1 cellular context compared by ENCODE assay signal in genomic region chr2:20747317-20747716, GRCh38.
TF ChIP-seq lines count a peak whose summit lies in the region.

No MANE protein-coding gene starts in this region.

TF ChIP-seq in K562, 482 proteins besides CTCF, POLR2A, EP300 and RAD21 (continued from another document and continues in another):
- TF ChIP-seq SIX5 (IDR thresholded peaks at IDR 0.05; ENCODE audit: borderline replicate concordance in 1 of 2, insufficient read depth in 1 of 2, low read depth in 1 of 2, low read length in 2 of 2) (no peak), POLR2G (IDR thresholded peaks at IDR 0.05; ENCODE audit: low read depth, low read length) (no peak), MTA2 (IDR thresholded peaks at IDR 0.05; ENCODE audit: low read depth) (peak; percentile 74), TEAD2 (tag; IDR thresholded peaks at IDR 0.05) (no peak), KLF10 (CRISPR knock-in tag; IDR thresholded peaks at IDR 0.05) (no peak), ZNF780A (CRISPR knock-in tag; IDR thresholded peaks at IDR 0.05) (no peak), SMARCA5 (IDR thresholded peaks at IDR 0.05) (no peak), MIER1 (IDR thresholded peaks at IDR 0.05; ENCODE audit: low read depth) (no peak), RBM34 (IDR thresholded peaks at IDR 0.05; ENCODE audit: borderline replicate concordance, insufficient read depth, low read length) (no peak), TARDBP (IDR thresholded peaks at IDR 0.05) (no peak), KLF6 (CRISPR knock-in tag; IDR thresholded peaks at IDR 0.05; ENCODE audit: borderline replicate concordance) (no peak), HIVEP1 (CRISPR knock-in tag; IDR thresholded peaks at IDR 0.05) (no peak), HEY1 (CRISPR knock-in tag; IDR thresholded peaks at IDR 0.05; ENCODE audit: borderline replicate concordance) (no peak), PHB2 (IDR thresholded peaks at IDR 0.05; ENCODE audit: low read depth) (no peak), POLR2B (IDR thresholded peaks at IDR 0.05; ENCODE audit: low read depth, partially characterized antibody) (no peak), HLTF (IDR thresholded peaks at IDR 0.05) (no peak), POLR3G (IDR thresholded peaks at IDR 0.05; ENCODE audit: extremely low read depth, insufficient read length, insufficient replicate concordance) (no peak), FOXK2 (conservative IDR thresholded peaks at IDR 0.05 in 1 of 2, IDR thresholded peaks at IDR 0.05 in 1 of 2; ENCODE audit: low read depth in 2 of 2) (peak; percentile 79 to 88; a peak in 3 of 4 replicates), PPARD (CRISPR knock-in tag; IDR thresholded peaks at IDR 0.05) (no peak), ETS2 (tag; IDR thresholded peaks at IDR 0.05; ENCODE audit: borderline replicate concordance, poor library complexity, severe bottlenecking) (no peak), CEBPB (tag; IDR thresholded peaks at IDR 0.05) (peak; percentile 48), SMAD1 (IDR thresholded peaks at IDR 0.05; ENCODE audit: low read depth, low read length, partially characterized antibody) (no peak), ZNF3 (CRISPR knock-in tag; IDR thresholded peaks at IDR 0.05) (no peak), ADNP (tag; IDR thresholded peaks at IDR 0.05) (no peak), CCAR2 (IDR thresholded peaks at IDR 0.05; ENCODE audit: low read depth, low read length) (no peak), MXI1 (IDR thresholded peaks at IDR 0.05; ENCODE audit: low read depth, low read length) (no peak), BRF1 (IDR thresholded peaks at IDR 0.05; ENCODE audit: borderline replicate concordance, extremely low read depth, insufficient read length) (no peak), TOE1 (IDR thresholded peaks at IDR 0.05; ENCODE audit: borderline replicate concordance) (no peak), TOE1 (CRISPR knock-in tag; IDR thresholded peaks at IDR 0.05; ENCODE audit: borderline replicate concordance, low read depth) (no peak), HMBOX1 (IDR thresholded peaks at IDR 0.05) (peak; percentile 91), TGIF2 (CRISPR knock-in tag; IDR thresholded peaks at IDR 0.05) (no peak), PCBP1 (IDR thresholded peaks at IDR 0.05; ENCODE audit: low read depth, low read length, poor library complexity, severe bottlenecking) (no peak), ZNF592 (IDR thresholded peaks at IDR 0.05) (peak; percentile 60), ZMIZ1 (IDR thresholded peaks at IDR 0.05; ENCODE audit: low read depth in 2 of 2, low read length in 2 of 2) (0 out of 4 replicates have a peak, but pooled peaks of 1 of the 2 experiments have one; percentile 50), ELF2 (CRISPR knock-in tag; IDR thresholded peaks at IDR 0.05) (no peak), NCOA4 (IDR thresholded peaks at IDR 0.05; ENCODE audit: partially characterized antibody) (no peak), THRAP3 (IDR thresholded peaks at IDR 0.05; ENCODE audit: borderline replicate concordance) (no peak), TRIM24 (IDR thresholded peaks at IDR 0.05) (peak; percentile 35 to 67; a peak in 2 of 4 replicates), BCLAF1 (IDR thresholded peaks at IDR 0.05; ENCODE audit: borderline replicate concordance in 1 of 2, control insufficient read depth in 1 of 2, low read depth in 2 of 2, low read length in 1 of 2) (no peak), KDM1A (IDR thresholded peaks at IDR 0.05) (no peak), LEF1 (IDR thresholded peaks at IDR 0.05) (peak; percentile 53; the same call in 1 of the 2 replicates), MTA1 (IDR thresholded peaks at IDR 0.05; ENCODE audit: borderline replicate concordance) (no peak), ZNF76 (CRISPR knock-in tag; IDR thresholded peaks at IDR 0.05; ENCODE audit: borderline replicate concordance) (no peak), SMARCA4 (IDR thresholded peaks at IDR 0.05) (peak; percentile 84), CHD4 (IDR thresholded peaks at IDR 0.05; ENCODE audit: insufficient read depth, insufficient replicate concordance, low read depth, low read length, poor library complexity, severe bottlenecking) (no peak), HNRNPLL (IDR thresholded peaks at IDR 0.05; ENCODE audit: low read depth, low read length, poor library complexity, severe bottlenecking) (no peak), FOXP1 (CRISPR knock-in tag; IDR thresholded peaks at IDR 0.05) (no peak), ZNF740 (CRISPR knock-in tag; IDR thresholded peaks at IDR 0.05) (no peak), ZNF740 (tag; IDR thresholded peaks at IDR 0.05) (no peak), RREB1 (CRISPR knock-in tag; IDR thresholded peaks at IDR 0.05) (no peak), ESRRB (CRISPR knock-in tag; IDR thresholded peaks at IDR 0.05; ENCODE audit: borderline replicate concordance) (no peak), ZNF696 (CRISPR knock-in tag; conservative IDR thresholded peaks at IDR 0.05) (no peak), GATA2 (CRISPR knock-in tag; IDR thresholded peaks at IDR 0.05) (peak; percentile 22; the same call in 1 of the 2 replicates)
